In genomic region chr3:171915275-171915674, GRCh38 we compare ENCODE assay signal across 28 cellular contexts.
"Had no signal": no experiment of that assay in that cellular context is flagged by ENCODE, and none has a peak within 500 bp of the region (broad histone marks: within the 10 kb centered on the region; RNA-seq: fewer than 3 reads in every experiment).

No MANE protein-coding gene starts in this region.

- H3K9me3 Mint-ChIP-seq: natural killer cell treated with Interleukin-12 subunit alpha and Interleukin-12 subunit beta and Interleukin-15 and Interleukin-18, amount 100 ng/mL, for 72 hours had no signal

- H3K4me1 Mint-ChIP-seq: naive B cell; neural crest cell; stimulated activated naive B cell treated with anti-CD40 and anti-IgM and Interleukin-4, amounts not matched to agents 10 μg/mL and 1 μg/mL and 100 μg/mL, for 72 hours had no signal

- H3K27ac Mint-ChIP-seq: mesothelial cell of epicardium; naive B cell; natural killer cell treated with Interleukin-12 subunit alpha and Interleukin-12 subunit beta and Interleukin-15 and Interleukin-18, amount 100 ng/mL, for 72 hours; progenitor cell of endocrine pancreas; stimulated activated naive B cell treated with anti-CD40 and anti-IgM and Interleukin-4, amounts not matched to agents 10 μg/mL and 1 μg/mL and 100 μg/mL, for 72 hours; stimulated activated naive CD8-positive, alpha-beta T cell treated with anti-CD3 and anti-CD28 coated beads, Interleukin-15, Interleukin-2, amounts not matched to agents 100 ng/mL and 50 ng/mL, for 24 hours had no signal

- H3K27me3 Mint-ChIP-seq: progenitor cell of endocrine pancreas had no signal

- H3K9ac ChIP-seq: parathyroid adenoma had no signal

- H3K27me3 ChIP-seq: gastroesophageal sphincter, heart left ventricle, hepatocyte, left lung, neutrophil, right lobe of liver, tibial nerve, upper lobe of left lung had no signal

- H3K27ac ChIP-seq: coronary artery, gastroesophageal sphincter, heart left ventricle, hepatocyte, left lung, neutrophil, parathyroid adenoma, right lobe of liver, thoracic aorta, tibial nerve, upper lobe of left lung had no signal

- H2AFZ ChIP-seq: hepatocyte, parathyroid adenoma had no signal

- H3K4me2 ChIP-seq: hepatocyte had no signal

- H3K4me3 ChIP-seq: coronary artery, gastroesophageal sphincter, heart left ventricle, hepatocyte, left lung, mucosa of descending colon, right lobe of liver, thoracic aorta, tibial nerve, upper lobe of left lung had no signal

- H3K79me2 ChIP-seq: hepatocyte, parathyroid adenoma had no signal

- H3K36me3 Mint-ChIP-seq: stimulated activated naive B cell treated with anti-CD40 and anti-IgM and Interleukin-4, amounts not matched to agents 10 μg/mL and 1 μg/mL and 100 μg/mL, for 72 hours had no signal

- H3K36me3 ChIP-seq: gastroesophageal sphincter, heart left ventricle, left lung, neutrophil, right lobe of liver, thoracic aorta, tibial nerve, upper lobe of left lung had no signal

- ATAC-seq: gastroesophageal sphincter; heart left ventricle; left cardiac atrium; left lung; mucosa of descending colon; natural killer cell treated with Interleukin-12 subunit alpha and Interleukin-12 subunit beta and Interleukin-15 and Interleukin-18, amount 100 ng/mL, for 72 hours; right lobe of liver; stimulated activated naive B cell treated with anti-CD40 and anti-IgM and Interleukin-4, amounts not matched to agents 10 μg/mL and 1 μg/mL and 100 μg/mL, for 72 hours had no signal

- DNase-seq: dermis blood vessel endothelial cell; effector memory CD4-positive, alpha-beta T cell; foreskin fibroblast; heart left ventricle; left cardiac atrium; left lung; mesenchymal stem cell; mucosa of descending colon; naive B cell; right lobe of liver; small intestine; stimulated activated CD4-positive, alpha-beta T cell treated with anti-CD3 and anti-CD28 coated beads, Interleukin-15, amount 100 ng/mL, for 24 hours; stimulated activated CD4-positive, alpha-beta T cell treated with anti-CD3 and anti-CD28 coated beads, Interleukin-2, amount 100 ng/mL, for 48 hours; stimulated activated naive B cell treated with anti-CD40 and anti-IgM and Interleukin-4, amounts not matched to agents 10 μg/mL and 1 μg/mL and 100 μg/mL, for 72 hours; upper lobe of left lung had no signal

- H3K9me3 ChIP-seq: left lung, neutrophil, thoracic aorta had no signal

- FAIRE-seq: small intestine, urothelium cell line had no signal

- H3K4me3 Mint-ChIP-seq: mesothelial cell of epicardium; naive B cell; natural killer cell treated with Interleukin-12 subunit alpha and Interleukin-12 subunit beta and Interleukin-15 and Interleukin-18, amount 100 ng/mL, for 72 hours; neural crest cell; stimulated activated naive B cell treated with anti-CD40 and anti-IgM and Interleukin-4, amounts not matched to agents 10 μg/mL and 1 μg/mL and 100 μg/mL, for 72 hours; stimulated activated naive CD8-positive, alpha-beta T cell treated with anti-CD3 and anti-CD28 coated beads, Interleukin-15, Interleukin-2, amounts not matched to agents 100 ng/mL and 50 ng/mL, for 24 hours had no signal

- H3K4me1 ChIP-seq: gastroesophageal sphincter, left lung, parathyroid adenoma, right lobe of liver, tibial nerve, upper lobe of left lung had no signal
